1 cellular context compared by ENCODE assay signal in genomic region chr19:52520013-52520412, GRCh38.
TF ChIP-seq lines count a peak whose summit lies in the region.

No MANE protein-coding gene starts in this region.

TF ChIP-seq in K562, 482 proteins besides CTCF, POLR2A, EP300 and RAD21 (continued from another document):
- no peak for TF ChIP-seq ZNF407 (IDR thresholded peaks at IDR 0.05; ENCODE audit: low read depth)
- TF ChIP-seq NFIC (IDR thresholded peaks at IDR 0.05), result peak; percentile 63
- no peak for TF ChIP-seq NRF1 (conservative IDR thresholded peaks at IDR 0.05 in 1 of 2, IDR thresholded peaks at IDR 0.05 in 1 of 2)
- no peak for TF ChIP-seq NEUROD1 (IDR thresholded peaks at IDR 0.05; ENCODE audit: borderline replicate concordance, low read depth, low read length, partially characterized antibody)
